In genomic region chr1:245311887-245312286, GRCh38 we compare ENCODE assay signal across 20 cellular contexts.
DNase-seq lines count a peak whose midpoint lies in the region; TF ChIP-seq lines count a peak whose summit lies in the region.
"Had no signal": no experiment of that assay in that cellular context is flagged by ENCODE, and none has a peak within 500 bp of the region (broad histone marks: within the 10 kb centered on the region; RNA-seq: fewer than 3 reads in every experiment).

No MANE protein-coding gene starts in this region.

- DNase-seq in NCI-H345 (lab: John Stamatoyannopoulos, UW), result peak; percentile 2
- DNase-seq in NCI-H345 treated with DMSO at 0.1 percent for 48 hours (lab: John Stamatoyannopoulos, UW; ENCODE audit: unreplicated experiment), result no peak
- peak; percentile 21 for DNase-seq in Daoy (ENCODE audit: low read depth)
- DNase-seq in SJCRH30, result peak; percentile 40 to 53
- no peak for DNase-seq in spleen
- no peak for DNase-seq in right atrium auricular region (ENCODE audit: low spot score)
- DNase-seq in stimulated activated CD4-positive, alpha-beta T cell treated with anti-CD3 and anti-CD28 coated beads, Interleukin-4, amount 100 ng/mL, for 24 hours, result no peak
- DNase-seq: Caco-2; CD8-positive, alpha-beta T cell; DMS79 treated with DMSO at 0.1 percent for 48 hours; H7; NCI-H1092 treated with DMSO at 0.1 percent for 48 hours; NCI-H1436; NCI-H187; NCI-H2081 treated with DMSO at 0.1 percent for 48 hours; NCI-H226; NCI-H524; NCI-H774; Right ventricle myocardium superior had no signal

- TF ChIP-seq CTCF in spleen (IDR thresholded peaks at IDR 0.05 in 8 of 11, conservative IDR thresholded peaks at IDR 0.05 in 3 of 11) (no peak), right atrium auricular region (IDR thresholded peaks at IDR 0.05) (no peak)

- H3K27me3 ChIP-seq in SJCRH30 (no peaks in the 10 kb centered on the region), spleen (replicated peaks in 1 of 7) (peaks cover 0 to 12% (median 0%) of the 10 kb centered on the region in 7 donors), right atrium auricular region (no peaks in the 10 kb centered on the region)

- H3K36me3 ChIP-seq in SJCRH30, result no peaks in the 10 kb centered on the region
- no peaks in the 10 kb centered on the region for H3K36me3 ChIP-seq in spleen
- H3K36me3 ChIP-seq in right atrium auricular region, result no peaks in the 10 kb centered on the region

- H3K4me3 ChIP-seq in SJCRH30 (no peak overlapping the region), spleen (no peak overlapping the region), right atrium auricular region (no peak overlapping the region)

- H3K27ac ChIP-seq in SJCRH30, result peak overlapping the region; percentile 41; the same call in 1 of the 2 replicates
- H3K27ac ChIP-seq in spleen, result no peak overlapping the region
- H3K27ac ChIP-seq in right atrium auricular region, result no peak overlapping the region
- H3K27ac ChIP-seq: C4-2B had no signal

- 84 to 92% (median 91%) methylated on average over 6 of the region's 6 CpGs for WGBS in spleen, 5 donors

- intact Hi-C loops in spleen (cut with DNase I; ENCODE audit: low total_unique reads), result no loop called here

- H3K4me1 ChIP-seq in SJCRH30 (peaks cover 28% of the 10 kb centered on the region), spleen (peaks cover 0 to 23% (median 9%) of the 10 kb centered on the region in 6 donors), right atrium auricular region (peaks cover 0 to 4% of the 10 kb centered on the region in 2 donors)
- H3K4me1 ChIP-seq: Caco-2 had no signal

- H3K9me3 ChIP-seq in SJCRH30 (replicated peaks) (no peaks in the 10 kb centered on the region), spleen (no peaks in the 10 kb centered on the region), right atrium auricular region (no peaks in the 10 kb centered on the region)
- H3K9me3 ChIP-seq: Caco-2 had no signal

- no peak for TF ChIP-seq POLR2A in spleen (IDR thresholded peaks at IDR 0.05)

Comparison
In these comparisons a context has a peak if more than half of its experiments do, and no peak if none do; other contexts are left out.
1. DNase-seq: peak in NCI-H345 (single experiment), Daoy (single experiment) and SJCRH30 (2 of 2); none in NCI-H345 treated with DMSO at 0.1 percent for 48 hours (single experiment), spleen (single experiment), right atrium auricular region (single experiment) and stimulated activated CD4-positive, alpha-beta T cell treated with anti-CD3 and anti-CD28 coated beads, Interleukin-4, amount 100 ng/mL, for 24 hours (single experiment).